In the genomic region with DNA sequence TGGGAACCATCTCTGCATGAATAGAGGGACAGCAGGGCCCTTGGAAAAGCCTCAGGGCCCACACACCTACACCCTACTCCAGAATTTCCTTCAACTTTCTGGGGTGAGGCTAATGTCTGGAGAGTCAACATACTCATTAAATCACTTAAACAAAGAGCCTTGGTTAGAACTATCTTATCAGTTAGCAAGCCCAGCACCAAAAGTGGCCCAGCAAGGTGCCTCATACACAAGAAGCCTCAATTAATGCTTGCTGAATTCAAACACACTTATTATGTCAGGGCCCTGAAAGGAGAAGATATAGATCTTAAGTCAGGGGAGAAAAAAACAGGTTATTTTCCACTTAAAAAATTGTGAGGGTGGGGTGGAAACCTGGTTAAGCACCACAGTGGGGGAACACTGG, we compare ENCODE assay signal across 20 cellular contexts.
"Had no signal": no experiment of that assay in that cellular context is flagged by ENCODE, and none has a peak within 500 bp of the region (broad histone marks: within the 10 kb centered on the region; RNA-seq: fewer than 3 reads in every experiment).

No MANE protein-coding gene starts in this region.

- H3K27ac Mint-ChIP-seq: activated CD4-positive, alpha-beta memory T cell treated with anti-CD3 and anti-CD28 coated beads for 36 hours; activated T-helper 1 cell treated with anti-CD3 and anti-CD28 coated beads, Interleukin-12 subunit alpha, Interleukin-12 subunit beta, Interleukin-2, Interleukin-4 antibody, amounts not matched to agents 30 ng/mL and 10 ng/mL and 1 ng/mL, durations not matched to agents 14 hours and 24 hours and 36 hours; brain had no signal

- H3K4me3 Mint-ChIP-seq: activated CD4-positive, alpha-beta memory T cell treated with anti-CD3 and anti-CD28 coated beads for 36 hours; activated T-helper 1 cell treated with anti-CD3 and anti-CD28 coated beads, Interleukin-12 subunit alpha, Interleukin-12 subunit beta, Interleukin-2, Interleukin-4 antibody, amounts not matched to agents 30 ng/mL and 10 ng/mL and 1 ng/mL, durations not matched to agents 14 hours and 24 hours and 36 hours; brain; stimulated activated naive CD8-positive, alpha-beta T cell treated with anti-CD3 and anti-CD28 coated beads, Interleukin-15, amount 100 ng/mL, for 72 hours had no signal

- H3K27me3 Mint-ChIP-seq: activated CD4-positive, alpha-beta memory T cell treated with anti-CD3 and anti-CD28 coated beads for 36 hours; brain; stimulated activated naive CD8-positive, alpha-beta T cell treated with anti-CD3 and anti-CD28 coated beads, Interleukin-15, amount 100 ng/mL, for 72 hours had no signal

- H3K9me3 ChIP-seq: gastrocnemius medialis, left lung, prostate gland, right atrium auricular region, suprapubic skin, upper lobe of left lung had no signal

- H3K27ac ChIP-seq: gastrocnemius medialis, left lung, prostate gland, right atrium auricular region, suprapubic skin, upper lobe of left lung, WERI-Rb-1 had no signal

- H3K4me3 ChIP-seq: gastrocnemius medialis, left lung, prostate gland, right atrium auricular region, suprapubic skin, upper lobe of left lung had no signal

- H3K27me3 ChIP-seq: gastrocnemius medialis, left lung, right atrium auricular region, suprapubic skin, upper lobe of left lung had no signal

- DNase-seq: activated CD4-positive, alpha-beta memory T cell treated with anti-CD3 and anti-CD28 coated beads for 36 hours; activated naive CD4-positive, alpha-beta T cell; activated T-cell treated with anti-CD3 and anti-CD28 coated beads for 4 hours; anterior cingulate cortex; central memory CD4-positive, alpha-beta T cell; gastrocnemius medialis; head of caudate nucleus; kidney; left lung; mammary epithelial cell; stimulated activated CD4-positive, alpha-beta T cell treated with anti-CD3 and anti-CD28 coated beads, Interleukin-2, amount 100 ng/mL, for 24 hours; stimulated activated naive CD8-positive, alpha-beta T cell treated with anti-CD3 and anti-CD28 coated beads, Interleukin-15, amount 100 ng/mL, for 72 hours; upper lobe of left lung; WERI-Rb-1 had no signal

- H3K9me3 Mint-ChIP-seq: activated CD4-positive, alpha-beta memory T cell treated with anti-CD3 and anti-CD28 coated beads for 36 hours; activated T-helper 1 cell treated with anti-CD3 and anti-CD28 coated beads, Interleukin-12 subunit alpha, Interleukin-12 subunit beta, Interleukin-2, Interleukin-4 antibody, amounts not matched to agents 30 ng/mL and 10 ng/mL and 1 ng/mL, durations not matched to agents 14 hours and 24 hours and 36 hours; stimulated activated naive CD8-positive, alpha-beta T cell treated with anti-CD3 and anti-CD28 coated beads, Interleukin-15, amount 100 ng/mL, for 72 hours had no signal

- H3K36me3 Mint-ChIP-seq: activated CD4-positive, alpha-beta memory T cell treated with anti-CD3 and anti-CD28 coated beads for 36 hours; brain had no signal

- ATAC-seq: esophagus mucosa; gastrocnemius medialis; left lung; stimulated activated naive CD8-positive, alpha-beta T cell treated with anti-CD3 and anti-CD28 coated beads, Interleukin-15, amount 100 ng/mL, for 72 hours had no signal

- H3K36me3 ChIP-seq: gastrocnemius medialis, left lung, prostate gland had no signal

- H3K4me1 ChIP-seq: prostate gland had no signal
